10 cellular contexts compared by ENCODE assay signal in the genomic region with DNA sequence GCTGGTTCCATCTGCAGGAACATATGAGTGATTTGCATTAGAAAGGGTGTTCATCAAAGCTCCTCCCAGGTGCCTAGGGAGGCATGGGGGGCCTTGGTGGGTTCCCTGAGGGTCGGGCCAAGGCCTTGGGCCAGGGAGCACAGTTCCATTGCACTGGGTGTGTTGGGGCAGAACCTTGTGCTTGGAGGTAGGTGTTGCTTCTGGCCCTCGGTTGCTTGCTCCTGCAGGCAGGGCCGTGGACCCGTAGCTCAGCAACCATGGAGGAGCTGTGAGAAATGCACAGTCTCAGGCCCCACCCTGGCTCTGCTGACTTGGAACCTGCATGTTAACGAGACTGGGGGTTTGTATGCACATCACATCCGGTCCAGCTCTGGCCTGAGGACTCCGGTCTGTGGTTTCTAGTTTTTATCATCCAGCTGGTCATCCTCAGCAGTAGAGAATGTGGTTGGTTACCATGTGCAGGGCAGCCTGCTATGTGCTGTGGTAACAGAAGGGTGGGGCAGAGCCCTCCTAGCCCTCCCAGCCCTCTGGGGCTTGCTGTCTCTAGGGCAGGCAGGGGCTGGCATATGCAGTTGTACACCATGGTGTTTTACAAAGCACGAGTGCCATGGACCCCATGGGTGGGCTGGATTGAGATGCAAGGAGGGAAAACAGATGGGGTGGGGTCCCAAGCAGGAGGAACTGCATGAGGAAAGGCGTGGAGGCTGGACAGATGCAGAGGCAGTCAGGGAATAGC.
DNase-seq lines count a peak whose midpoint lies in the region; ATAC-seq and TF ChIP-seq lines count a peak whose summit lies in the region.
"Had no signal": no experiment of that assay in that cellular context is flagged by ENCODE, and none has a peak within 500 bp of the region (broad histone marks: within the 10 kb centered on the region; RNA-seq: fewer than 3 reads in every experiment).

No MANE protein-coding gene starts in this region.

- H3K9me3 ChIP-seq in mammary epithelial cell (replicated peaks; ENCODE audit: insufficient read depth, low read length): peaks cover 38% of the 10 kb centered on the region

- no peak overlapping the region for H3K4me2 ChIP-seq in mammary epithelial cell (ENCODE audit: insufficient read depth, low read depth, low read length)

- DNase-seq in activated naive CD8-positive, alpha-beta T cell treated with anti-CD3 and anti-CD28 coated beads for 36 hours: no peak
- peak; percentile 68 for DNase-seq in SKM-1 treated with dmso at 0.1 percent for 144 hours (lab: John Stamatoyannopoulos, UW; ENCODE audit: unreplicated experiment)
- peak; percentile 17 for DNase-seq in fibroblast of mammary gland (ENCODE audit: low read depth)
- DNase-seq in stimulated activated CD8-positive, alpha-beta memory T cell treated with anti-CD3 and anti-CD28 coated beads, Interleukin-4, amount 100 ng/mL, for 48 hours: peak; percentile 24
- DNase-seq in central memory CD4-positive, alpha-beta T cell: no peak
- no peak for DNase-seq in mammary epithelial cell
- DNase-seq: activated CD4-positive, alpha-beta T cell treated with anti-CD3 and anti-CD28 coated beads, Interleukin-2, amount 50 U/mL, for 48 hours; NCI-H1417 treated with DMSO at 0.1 percent for 48 hours had no signal

- peaks cover 74% of the 10 kb centered on the region for H3K4me1 Mint-ChIP-seq in activated naive CD8-positive, alpha-beta T cell (ENCODE audit: low read depth)
- H3K4me1 Mint-ChIP-seq in activated naive CD8-positive, alpha-beta T cell treated with anti-CD3 and anti-CD28 coated beads for 36 hours: peaks cover 61% of the 10 kb centered on the region

- no peaks in the 10 kb centered on the region for H3K4me1 ChIP-seq in mammary epithelial cell (ENCODE audit: insufficient read depth, low read length)

- H3K27me3 ChIP-seq in mammary epithelial cell (ENCODE audit: insufficient read depth, low read length): no peaks in the 10 kb centered on the region

- no peaks in the 10 kb centered on the region for H3K27me3 Mint-ChIP-seq in activated naive CD8-positive, alpha-beta T cell
- H3K27me3 Mint-ChIP-seq in activated naive CD8-positive, alpha-beta T cell treated with anti-CD3 and anti-CD28 coated beads for 36 hours: no peaks in the 10 kb centered on the region

- intact Hi-C loops in mammary epithelial cell (cut with micrococcal nuclease): no loop called here

- in situ Hi-C loops in mammary epithelial cell (cut with MboI; ENCODE audit: low sequenced_read_pairs in 2 of 2): no loop called here

- no peaks in the 10 kb centered on the region for H4K20me1 ChIP-seq in mammary epithelial cell (ENCODE audit: insufficient read depth, low read length)

- no peak overlapping the region for H2AFZ ChIP-seq in mammary epithelial cell (ENCODE audit: low read depth, low read length)

- CTCF ChIA-PET in mammary epithelial cell (lab: Charles Lee; ENCODE audit: low non-redundant PET): no interaction called here

- peak overlapping the region; percentile 75 for H3K27ac Mint-ChIP-seq in activated naive CD8-positive, alpha-beta T cell
- no peak overlapping the region for H3K27ac Mint-ChIP-seq in activated naive CD8-positive, alpha-beta T cell treated with anti-CD3 and anti-CD28 coated beads for 36 hours

- H3K4me3 ChIP-seq in fibroblast of mammary gland (ENCODE audit: control insufficient read depth, low read depth, low read length) (no peak overlapping the region), mammary epithelial cell (replicated peaks in 1 of 3; ENCODE audit: insufficient read depth in 1 of 3, low read depth in 2 of 3, low read length in 3 of 3) (no peak overlapping the region)

- H3K36me3 Mint-ChIP-seq in activated naive CD8-positive, alpha-beta T cell: peaks cover 5% of the 10 kb centered on the region
- H3K36me3 Mint-ChIP-seq in activated naive CD8-positive, alpha-beta T cell treated with anti-CD3 and anti-CD28 coated beads for 36 hours: peaks cover 6% of the 10 kb centered on the region

- H3K36me3 ChIP-seq in mammary epithelial cell (ENCODE audit: insufficient read depth, low read length): no peaks in the 10 kb centered on the region

- H3K79me2 ChIP-seq in mammary epithelial cell (ENCODE audit: insufficient read depth, low read length): no peaks in the 10 kb centered on the region

- no TSS peak for BruUV-seq in mammary epithelial cell (replicated peaks; lab: Mats Ljungman, UMichigan)

- no peak overlapping the region for H3K27ac ChIP-seq in mammary epithelial cell (ENCODE audit: insufficient read depth, low read depth, low read length)

- dilution Hi-C loops in mammary epithelial cell (cut with HindIII; ENCODE audit: low sequenced_read_pairs): no loop called here

- ATAC-seq in GM21723 (IDR thresholded peaks at IDR 0.05; ENCODE audit: unreplicated experiment): no peak

- TF ChIP-seq CTCF in fibroblast of mammary gland (conservative IDR thresholded peaks at IDR 0.05; ENCODE audit: control insufficient read depth, insufficient read depth, low read depth, low read length) (no peak), mammary epithelial cell (conservative IDR thresholded peaks at IDR 0.05 in 1 of 2, IDR thresholded peaks at IDR 0.05 in 1 of 2; ENCODE audit: extremely low read depth in 1 of 2, insufficient read depth in 1 of 2, low read depth in 1 of 2, low read length in 2 of 2) (no peak)

- WGBS in mammary epithelial cell (ENCODE audit: low coverage, missing lambda C conversion rate): 58% methylated on average over 9 of the region's 9 CpGs

- no peak overlapping the region for H3K9ac ChIP-seq in mammary epithelial cell (ENCODE audit: insufficient read depth, low read length)

- no peaks in the 10 kb centered on the region for H3K9me3 Mint-ChIP-seq in activated naive CD8-positive, alpha-beta T cell (ENCODE audit: low read depth)
- no peaks in the 10 kb centered on the region for H3K9me3 Mint-ChIP-seq in activated naive CD8-positive, alpha-beta T cell treated with anti-CD3 and anti-CD28 coated beads for 36 hours

- peak overlapping the region; percentile 10 for H3K4me3 Mint-ChIP-seq in activated naive CD8-positive, alpha-beta T cell
- H3K4me3 Mint-ChIP-seq in activated naive CD8-positive, alpha-beta T cell treated with anti-CD3 and anti-CD28 coated beads for 36 hours: no peak overlapping the region

Comparison
In these comparisons a context has a peak if more than half of its experiments do, and no peak if none do; other contexts are left out.
1. DNase-seq: peak in SKM-1 treated with dmso at 0.1 percent for 144 hours (single experiment), fibroblast of mammary gland (single experiment) and stimulated activated CD8-positive, alpha-beta memory T cell treated with anti-CD3 and anti-CD28 coated beads, Interleukin-4, amount 100 ng/mL, for 48 hours (single experiment); none in activated naive CD8-positive, alpha-beta T cell treated with anti-CD3 and anti-CD28 coated beads for 36 hours (single experiment), central memory CD4-positive, alpha-beta T cell (single experiment) and mammary epithelial cell (single experiment).